Comparison of ENCODE assay signal across 8 cellular contexts in the genomic region with DNA sequence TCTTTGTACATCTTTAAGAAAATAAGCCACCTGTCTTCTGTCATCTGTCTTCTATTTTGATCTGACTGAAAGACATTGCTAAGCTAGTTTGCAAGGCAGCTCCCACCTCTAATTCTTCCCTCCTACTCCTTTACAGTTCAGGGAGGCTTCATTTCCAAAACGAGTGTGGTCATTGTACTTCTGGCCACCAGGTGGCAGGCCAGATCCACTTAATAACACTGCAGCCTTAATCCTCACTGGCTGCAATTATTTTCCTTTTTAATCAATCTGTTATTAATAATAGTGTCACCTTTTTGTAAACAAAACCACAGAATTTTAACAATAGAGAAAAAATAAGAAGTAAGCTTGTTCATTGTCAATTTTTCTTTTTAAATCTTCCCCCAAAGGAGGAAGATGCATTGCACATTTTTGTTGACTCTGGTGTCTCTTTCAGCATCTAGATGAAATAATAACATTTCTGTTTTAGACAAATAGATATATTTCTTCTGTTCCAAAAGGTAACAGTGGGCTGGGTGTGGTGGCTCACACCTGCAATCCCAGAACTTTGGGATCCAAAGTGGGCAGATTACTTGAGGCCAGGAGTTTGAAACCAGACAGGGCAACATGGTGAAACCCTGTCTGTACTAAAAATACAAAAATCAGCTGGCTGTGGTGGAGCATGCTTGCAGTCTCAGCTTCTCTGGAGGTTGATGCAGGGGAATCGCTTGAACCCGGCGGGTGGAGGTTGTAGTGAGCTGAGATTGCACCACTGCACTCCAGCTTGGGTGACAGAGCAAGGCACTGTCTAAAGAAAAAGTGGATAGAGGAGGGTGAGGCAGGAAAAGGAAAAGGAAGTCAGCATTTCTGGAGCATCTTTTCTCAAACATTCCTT. TPM values are rescaled to one million over a fixed set of nuclear protein-coding genes. Genes with fewer than 3 reads are reported as not detected.
DNase-seq lines count a peak whose midpoint lies in the region; ATAC-seq and TF ChIP-seq lines count a peak whose summit lies in the region.

No MANE protein-coding gene starts in this region.

- ATAC-seq in GM18520 (IDR thresholded peaks at IDR 0.05; ENCODE audit: unreplicated experiment): no peak
- no peak for ATAC-seq in GM21390 (IDR thresholded peaks at IDR 0.05; ENCODE audit: unreplicated experiment)

- TF ChIP-seq EP300 in ovary (IDR thresholded peaks at IDR 0.05): no peak

- H3K27ac ChIP-seq in ovary: no peak overlapping the region

- 29 to 59% (median 48%) methylated on average over 4 of the region's 4 CpGs for WGBS in ovary, 3 donors

- TF ChIP-seq CTCF in GM12874 (IDR thresholded peaks at IDR 0.05; ENCODE audit: insufficient read depth, low read depth, low read length) (peak; percentile 55), foreskin fibroblast (IDR thresholded peaks at IDR 0.05; ENCODE audit: low read depth, low read length) (peak; percentile 60), ovary (IDR thresholded peaks at IDR 0.05) (peak; percentile 73 to 82 (median 79))

- DNase-seq in AG08395 (ENCODE audit: low spot score) (peak; percentile 66), NCI-H460 (ENCODE audit: extremely low read depth, low read depth) (peak; percentile 21), foreskin fibroblast (peak; percentile 23 to 73), ovary (peak in 4 of 5 donors; percentile 22 to 52 (median 40))
- peak; percentile 59 for DNase-seq in activated T-cell treated with anti-CD3 and anti-CD28 coated beads, Interleukin-2, amount 50 U/mL, for 1 hour

- intact Hi-C loops in ovary (cut with DNase I): loop anchor here in 2 of 4 donors (5.0 to 10.0 kb wide), 2 partner anchors 326 to 499 kb away; no protein-coding TSS in a partner anchor

- TF ChIP-seq POLR2A in ovary (IDR thresholded peaks at IDR 0.05): no peak

- no peaks in the 10 kb centered on the region for H3K9me3 ChIP-seq in ovary

- H3K4me3 ChIP-seq in foreskin fibroblast (ENCODE audit: low read depth in 1 of 2, low read length in 2 of 2): no peak overlapping the region
- H3K4me3 ChIP-seq in ovary: no peak overlapping the region

- H3K27me3 ChIP-seq in ovary: no peaks in the 10 kb centered on the region

- no peaks in the 10 kb centered on the region for H3K4me1 ChIP-seq in ovary (ENCODE audit: insufficient read depth)

- no peaks in the 10 kb centered on the region for H3K36me3 ChIP-seq in ovary

RNA-seq across cellular contexts. Expression of gene GABARAPL1, which starts 23.3 kb away (rescaled TPM):
- 38.1 and 42.7 TPM in 2 replicates for total RNA-seq in NCI-H460 (2014; rRNA removed; shearing (Covaris generic))
- polyA plus RNA-seq in NCI-H460 (2014; cell fraction: nucleus; rRNA removed): 19.5 and 37.0 TPM in 2 replicates
- total RNA-seq in ovary: 100 to 1,000 TPM in 2 of 7 donors, 10 to 100 TPM in 5; 53.1 to 139 (median 96.1) TPM
- polyA plus RNA-seq in ovary: 100 to 1,000 TPM in 1 of 2 donors, 10 to 100 TPM in 1; 58.7 to 186 TPM

RNA-seq across cellular contexts. Expression of gene TMEM52B, which starts 57.2 kb away (rescaled TPM):
- not detected in 2 replicates for total RNA-seq in NCI-H460 (2014; rRNA removed; shearing (Covaris generic))
- polyA plus RNA-seq in NCI-H460 (2014; cell fraction: nucleus; rRNA removed): not detected in 2 replicates
- under 1 TPM in 2 of 7 donors, not detected in 5; 0.07 to 0.69 TPM for total RNA-seq in ovary
- under 1 TPM; 0.04 to 0.10 TPM for polyA plus RNA-seq in ovary
